In genomic region chr3:184524981-184525336, GRCh38 we compare ENCODE assay signal across 8 cellular contexts. TPM values are rescaled to one million over a fixed set of nuclear protein-coding genes. Genes with fewer than 3 reads are reported as not detected.
DNase-seq lines count a peak whose midpoint lies in the region; ATAC-seq, FAIRE-seq and TF ChIP-seq lines count a peak whose summit lies in the region.

No MANE protein-coding gene starts in this region.

- no peak overlapping the region for H3K18ac ChIP-seq in IMR-90 (ENCODE audit: low read depth, low read length)

- no peak for TF ChIP-seq RAD21 in IMR-90 (IDR thresholded peaks at IDR 0.05; ENCODE audit: low read length)

- H4K91ac ChIP-seq in IMR-90 (ENCODE audit: insufficient read depth, low read depth, low read length) = no peak overlapping the region

- no peaks in the 10 kb centered on the region for H3K79me2 ChIP-seq in ACC112 (ENCODE audit: control insufficient read depth, insufficient read depth, low read length, unreplicated experiment)

- CTCF ChIA-PET in IMR-90 (lab: Yijun Ruan, JAX) = interaction anchor here (0.7 to 2.9 kb wide), 3 partner anchors 11 to 153 kb away, joined by 3 to 9 read pairs (median 3); no protein-coding TSS in a partner anchor

- FAIRE-seq in small intestine (lab: Jason Lieb, UNC) = no peak

- H2AK9ac ChIP-seq in IMR-90 (replicated peaks; ENCODE audit: low read depth, low read length, poor library complexity) = no peak overlapping the region

- H3K79me1 ChIP-seq in IMR-90 (ENCODE audit: low read depth in 1 of 2, low read length in 2 of 2) = no peaks in the 10 kb centered on the region

- no peak overlapping the region for H3K4ac ChIP-seq in IMR-90 (ENCODE audit: low read depth, low read length)

- no peak overlapping the region for H4K5ac ChIP-seq in IMR-90 (ENCODE audit: low read depth, low read length)

- H3K36me3 ChIP-seq in ACC112 (ENCODE audit: insufficient read depth, low read length) (no peaks in the 10 kb centered on the region), IMR-90 (ENCODE audit: control insufficient read depth, insufficient read depth, low read length) (no peaks in the 10 kb centered on the region), right atrium auricular region (no peaks in the 10 kb centered on the region), small intestine (ENCODE audit: control insufficient read depth in 2 of 2, insufficient read depth in 2 of 2, low read length in 2 of 2) (no peaks in the 10 kb centered on the region)

- no peak overlapping the region for H3K23ac ChIP-seq in IMR-90 (ENCODE audit: low read depth, low read length)

- H4K20me1 ChIP-seq in IMR-90 (ENCODE audit: insufficient read depth, low read length) = no peaks in the 10 kb centered on the region

- H2AK5ac ChIP-seq in IMR-90 (ENCODE audit: low read depth, low read length) = no peak overlapping the region

- H3K4me1 Mint-ChIP-seq in activated naive CD4-positive, alpha-beta T cell treated with anti-CD3 and anti-CD28 coated beads, Interleukin-2, amount 50 U/mL, for 24 hours = peaks cover 16% of the 10 kb centered on the region

- H3K9me3 ChIP-seq in IMR-90 (ENCODE audit: control insufficient read depth, insufficient read depth, low read length) (no peaks in the 10 kb centered on the region), right atrium auricular region (no peaks in the 10 kb centered on the region), small intestine (ENCODE audit: control insufficient read depth, low read depth) (no peaks in the 10 kb centered on the region)

- intact Hi-C loops in IMR-90 (cut with micrococcal nuclease) = loop anchor here (5.0 kb wide), 2 partner anchors 48 to 128 kb away; no protein-coding TSS in a partner anchor

- no peak for TF ChIP-seq CTCF in IMR-90 (conservative IDR thresholded peaks at IDR 0.05; ENCODE audit: low read depth, low read length)
- TF ChIP-seq CTCF in right atrium auricular region (IDR thresholded peaks at IDR 0.05) = no peak

- BruUV-seq in IMR-90 (replicated peaks; lab: Mats Ljungman, UMichigan) = no TSS peak

- H3K4me1 ChIP-seq in ACC112 (ENCODE audit: control insufficient read depth, insufficient read depth, low read length, unreplicated experiment) (peaks cover 12% of the 10 kb centered on the region), IMR-90 (ENCODE audit: control insufficient read depth, insufficient read depth, low read length) (peaks cover 3% of the 10 kb centered on the region; the same call in 1 of the 2 replicates), right atrium auricular region (peaks cover 0 to 20% of the 10 kb centered on the region in 2 donors), small intestine (ENCODE audit: control insufficient read depth in 2 of 2, insufficient read depth in 1 of 2, low read depth in 1 of 2, low read length in 1 of 2) (peaks cover 0 to 3% of the 10 kb centered on the region in 2 donors)

- H2AFZ ChIP-seq in ACC112 (ENCODE audit: low read length, unreplicated experiment) (peak overlapping the region; percentile 45), IMR-90 (replicated peaks; ENCODE audit: low read length, poor library complexity) (peak overlapping the region; percentile 60)

- ATAC-seq in IMR-90 (ENCODE audit: low read depth) = 0 out of 2 replicates have a peak, but pooled peaks have one; percentile 14

- no peak overlapping the region for H3K14ac ChIP-seq in IMR-90 (replicated peaks; ENCODE audit: low read depth, low read length)

- H2BK15ac ChIP-seq in IMR-90 (ENCODE audit: low read depth, low read length) = no peak overlapping the region

- H3K4me3 Mint-ChIP-seq in activated naive CD4-positive, alpha-beta T cell treated with anti-CD3 and anti-CD28 coated beads, Interleukin-2, amount 50 U/mL, for 24 hours = peak overlapping the region; percentile 91

- no peak overlapping the region for H3K56ac ChIP-seq in IMR-90 (ENCODE audit: extremely low read depth, insufficient read depth, low read length)

- H3K27ac ChIP-seq in ACC112 (ENCODE audit: low read depth, low read length) = no peak overlapping the region
- no peak overlapping the region for H3K27ac ChIP-seq in IMR-90 (ENCODE audit: insufficient read depth, low read length)
- peak overlapping the region; percentile 37 to 65 for H3K27ac ChIP-seq in right atrium auricular region
- H3K27ac ChIP-seq in small intestine (ENCODE audit: low read depth in 1 of 2, low read length in 1 of 2) = peak overlapping the region in 1 of 2 donors; percentile 80

- H2BK120ac ChIP-seq in IMR-90 (ENCODE audit: low read depth, low read length) = no peak overlapping the region

- H2BK20ac ChIP-seq in IMR-90 (ENCODE audit: low read depth, low read length) = no peak overlapping the region

- peak overlapping the region; percentile 64 for H3K4me2 ChIP-seq in IMR-90 (ENCODE audit: low read depth, low read length)

- no peaks in the 10 kb centered on the region for H3K9me3 Mint-ChIP-seq in activated naive CD4-positive, alpha-beta T cell treated with anti-CD3 and anti-CD28 coated beads, Interleukin-2, amount 50 U/mL, for 24 hours

- no peak for TF ChIP-seq POLR2A in IMR-90 (IDR thresholded peaks at IDR 0.05; ENCODE audit: low read depth, low read length)

- WGBS in IMR-90 (ENCODE audit: extremely low coverage in 2 of 2, insufficient read length in 1 of 2), 2 experiments = 0% methylated on average over 1 of the region's 7 CpGs; no CpG with 5 or more reads in 1 of the 2 experiments
- 1 to 2% (median 1%) methylated on average over 7 of the region's 7 CpGs for WGBS in small intestine, 3 donors

- in situ Hi-C loops in IMR-90 (cut with MboI; ENCODE audit: low sequenced_read_pairs) = no loop called here

- POLR2A ChIA-PET in IMR-90 (lab: Charles Lee; ENCODE audit: unreplicated experiment) = no interaction called here

- dilution Hi-C loops in IMR-90 (cut with HindIII; ENCODE audit: low sequenced_read_pairs, unreplicated experiment) = loop anchor here (25.0 kb wide), 1 partner anchor 163 kb away; the partner anchor contains the start of genes CLCN2 and POLR2H

- H3K27me3 ChIP-seq in ACC112 (ENCODE audit: insufficient read depth, low read length) (peaks cover 88% of the 10 kb centered on the region), IMR-90 (ENCODE audit: control insufficient read depth, insufficient read depth, low read length) (peaks cover 46% of the 10 kb centered on the region), right atrium auricular region (peaks cover 0 to 8% of the 10 kb centered on the region in 2 donors), small intestine (ENCODE audit: control insufficient read depth in 2 of 2, insufficient read depth in 2 of 2, low read length in 2 of 2) (peaks cover 3 to 14% of the 10 kb centered on the region in 2 donors)

- DNase-seq in IMR-90 (no peak), right atrium auricular region (ENCODE audit: low spot score) (peak; percentile 55), small intestine (no peak), HUDEP-2 (lab: John Stamatoyannopoulos, UW; ENCODE audit: unreplicated experiment in 76 of 76) (no peak), NCI-H446 treated with DMSO at 0.1 percent for 48 hours (lab: John Stamatoyannopoulos, UW) (no peak), NCI-H526 treated with DMSO at 0.1 percent for 48 hours (lab: John Stamatoyannopoulos, UW) (no peak)

- no peaks in the 10 kb centered on the region for H3K36me3 Mint-ChIP-seq in activated naive CD4-positive, alpha-beta T cell treated with anti-CD3 and anti-CD28 coated beads, Interleukin-2, amount 50 U/mL, for 24 hours

- H3K9ac ChIP-seq in IMR-90 (ENCODE audit: low read depth, low read length) = no peak overlapping the region

- peak overlapping the region; percentile 74 for H3K4me3 ChIP-seq in ACC112 (ENCODE audit: low read depth, low read length)
- H3K4me3 ChIP-seq in IMR-90 (ENCODE audit: insufficient read depth, low read depth, low read length) = peak overlapping the region; percentile 22
- peak overlapping the region; percentile 31 to 58 for H3K4me3 ChIP-seq in right atrium auricular region
- peak overlapping the region; percentile 30 to 42 for H3K4me3 ChIP-seq in small intestine (ENCODE audit: low read depth in 1 of 2, low read length in 2 of 2)

- H3K27ac Mint-ChIP-seq in activated naive CD4-positive, alpha-beta T cell treated with anti-CD3 and anti-CD28 coated beads, Interleukin-2, amount 50 U/mL, for 24 hours = peak overlapping the region; percentile 53

- H4K8ac ChIP-seq in IMR-90 (ENCODE audit: low read depth in 2 of 2, low read length in 2 of 2) = no peak overlapping the region

- no peaks in the 10 kb centered on the region for H3K9me1 ChIP-seq in IMR-90 (ENCODE audit: insufficient read depth, low read length)

- peaks cover 4% of the 10 kb centered on the region for H3K27me3 Mint-ChIP-seq in activated naive CD4-positive, alpha-beta T cell treated with anti-CD3 and anti-CD28 coated beads, Interleukin-2, amount 50 U/mL, for 24 hours

- no peak overlapping the region for H2BK5ac ChIP-seq in IMR-90 (ENCODE audit: low read depth, low read length, poor library complexity, severe bottlenecking)

TF ChIP-seq in IMR-90, 13 proteins besides CTCF, POLR2A, EP300 and RAD21 (continues in another document):
- no peak for TF ChIP-seq BHLHE40 (IDR thresholded peaks at IDR 0.05; ENCODE audit: low read depth, low read length)
- no peak for TF ChIP-seq NFE2L2 (IDR thresholded peaks at IDR 0.05; ENCODE audit: low read depth, low read length)
- no peak for TF ChIP-seq FOS (IDR thresholded peaks at IDR 0.05; ENCODE audit: low read depth, low read length)
- TF ChIP-seq SMC3 (IDR thresholded peaks at IDR 0.05; ENCODE audit: low read depth, low read length) = no peak
- TF ChIP-seq MAFK (IDR thresholded peaks at IDR 0.05; ENCODE audit: low read depth, low read length) = no peak
- TF ChIP-seq CEBPB (IDR thresholded peaks at IDR 0.05; ENCODE audit: low read depth, low read length) = no peak
- TF ChIP-seq RCOR1 (IDR thresholded peaks at IDR 0.05; ENCODE audit: insufficient replicate concordance, low read length) = no peak
- no peak for TF ChIP-seq RFX5 (IDR thresholded peaks at IDR 0.05; ENCODE audit: low read depth, low read length)
- TF ChIP-seq USF2 (IDR thresholded peaks at IDR 0.05; ENCODE audit: low read depth, low read length) = no peak
- TF ChIP-seq MXI1 (IDR thresholded peaks at IDR 0.05; ENCODE audit: borderline replicate concordance, low read depth, low read length) = no peak

RNA-seq across cellular contexts. Expression of gene EPHB3, which starts 36.6 kb away (rescaled TPM):
- total RNA-seq in IMR-90 (2012; rRNA removed) (0.72 and 0.83 TPM in 2 replicates), right atrium auricular region (1 to 10 TPM; 2.1 to 5.1 TPM)
- polyA plus RNA-seq in IMR-90 (2012; rRNA removed) (2.2 and 2.9 TPM in 2 replicates), small intestine (10 to 100 TPM in 1 of 3 donors, under 1 TPM in 2; 0.27 to 16.7 (median 0.67) TPM)
- 1.6 and 3.6 TPM in 2 replicates for polyA plus RNA-seq in IMR-90 (2012; cell fraction: cytosol; rRNA removed)
- polyA plus RNA-seq in IMR-90 (2012; cell fraction: nucleus; rRNA removed; ENCODE audit: low replicate concordance) = 14.5 and 15.0 TPM in 2 replicates

Comparison
In these comparisons a context has a peak if more than half of its experiments do, and no peak if none do; other contexts are left out.
1. H3K27ac ChIP-seq: peak in right atrium auricular region (2 of 2); none in ACC112 (single experiment) and IMR-90 (single experiment).
2. H3K4me3 ChIP-seq: peak in every context shown above with its lines; median percentile 74 in ACC112; 44 in right atrium auricular region; 36 in small intestine; 22 in IMR-90.